Comparison of ENCODE assay signal across 14 cellular contexts in the genomic region with DNA sequence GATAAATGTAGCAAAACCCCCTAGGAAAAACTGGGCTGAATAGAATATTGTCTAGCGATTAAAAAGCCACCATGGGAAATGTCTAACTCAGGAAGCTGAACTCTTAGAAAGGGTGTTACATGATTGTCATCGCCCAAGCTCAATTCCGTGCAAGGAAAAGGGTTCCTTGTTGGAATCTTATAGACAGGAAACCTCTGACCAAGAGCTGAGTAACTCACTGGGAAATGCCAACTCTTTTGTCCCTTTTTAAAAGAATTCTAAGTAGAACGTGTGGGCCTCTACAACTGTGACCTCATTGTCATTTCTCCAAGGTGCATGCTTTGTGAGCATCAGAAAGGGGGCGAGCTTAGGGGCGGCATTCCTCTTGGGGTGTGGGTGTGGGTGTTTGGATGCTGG.
DNase-seq lines count a peak whose midpoint lies in the region; ATAC-seq and TF ChIP-seq lines count a peak whose summit lies in the region.
"Had no signal": no experiment of that assay in that cellular context is flagged by ENCODE, and none has a peak within 500 bp of the region (broad histone marks: within the 10 kb centered on the region; RNA-seq: fewer than 3 reads in every experiment).

No MANE protein-coding gene starts in this region.

- H3K27me3 Mint-ChIP-seq in MCF 10A (ENCODE audit: insufficient read depth, unreplicated experiment), result no peaks in the 10 kb centered on the region
- H3K27me3 Mint-ChIP-seq: naive thymus-derived CD8-positive, alpha-beta T cell had no signal

- H3K9me3 ChIP-seq in breast epithelium, result no peaks in the 10 kb centered on the region
- no peaks in the 10 kb centered on the region for H3K9me3 ChIP-seq in adipocyte (ENCODE audit: control insufficient read depth, low read length)
- H3K9me3 ChIP-seq in tibial artery, result no peaks in the 10 kb centered on the region
- no peaks in the 10 kb centered on the region for H3K9me3 ChIP-seq in gastrocnemius medialis

- in situ Hi-C loops in gastrocnemius medialis (cut with MboI; ENCODE audit: low sequenced_read_pairs in 4 of 4), result loop anchor here (5.0 to 10.0 kb wide), 3 partner anchors 82 to 95 kb away; partner anchors contain the start of gene SYNJ2 (in 1 of the 4)

- no peak overlapping the region for H3K27ac Mint-ChIP-seq in MCF 10A (ENCODE audit: low read depth, unreplicated experiment)

- H3K4me1 ChIP-seq in breast epithelium (no peaks in the 10 kb centered on the region), adipocyte (ENCODE audit: control insufficient read depth, insufficient read depth, low read length) (peaks cover 3% of the 10 kb centered on the region), tibial artery (peaks cover 0 to 17% (median 12%) of the 10 kb centered on the region in 4 donors), gastrocnemius medialis (peaks cover 0 to 5% of the 10 kb centered on the region in 2 donors)

- H3K27ac ChIP-seq in breast epithelium (peak overlapping the region; percentile 58 to 71), tibial artery (peak overlapping the region; percentile 53 to 71), gastrocnemius medialis (peak overlapping the region in 2 of 4 donors; percentile 46 to 50)
- H3K27ac ChIP-seq: VCaP had no signal

- intact Hi-C loops in breast epithelium (cut with DNase I; ENCODE audit: low total_unique reads), result loop anchor here (10.0 kb wide), 1 partner anchor 305 kb away; no protein-coding TSS in a partner anchor
- intact Hi-C loops in MCF 10A (cut with micrococcal nuclease), result loop anchor here (10.0 kb wide), 2 partner anchors 155 to 755 kb away; no protein-coding TSS in a partner anchor
- intact Hi-C loops in tibial artery (cut with DNase I; ENCODE audit: low total_unique reads), result loop anchor here (10.0 kb wide), 1 partner anchor 315 kb away; no protein-coding TSS in a partner anchor
- intact Hi-C loops in gastrocnemius medialis (cut with DNase I; ENCODE audit: low total_unique reads), result no loop called here

- TF ChIP-seq CTCF in breast epithelium (IDR thresholded peaks at IDR 0.05), result no peak
- TF ChIP-seq CTCF in MCF 10A (IDR thresholded peaks at IDR 0.05; ENCODE audit: unreplicated experiment), result no peak
- TF ChIP-seq CTCF in fibroblast of the aortic adventitia (IDR thresholded peaks at IDR 0.05; ENCODE audit: insufficient read depth, low read length), result no peak
- TF ChIP-seq CTCF in tibial artery (IDR thresholded peaks at IDR 0.05), result no peak
- no peak for TF ChIP-seq CTCF in gastrocnemius medialis (IDR thresholded peaks at IDR 0.05 in 4 of 5, conservative IDR thresholded peaks at IDR 0.05 in 1 of 5)

- no peak for ATAC-seq in gastrocnemius medialis
- no peak for ATAC-seq in HG02938 (IDR thresholded peaks at IDR 0.05; ENCODE audit: unreplicated experiment)
- ATAC-seq: naive thymus-derived CD8-positive, alpha-beta T cell had no signal

- BruUV-seq in MCF 10A (replicated peaks; lab: Mats Ljungman, UMichigan), result no TSS peak

- peaks cover 20% of the 10 kb centered on the region for H3K4me1 Mint-ChIP-seq in MCF 10A (ENCODE audit: insufficient read depth, unreplicated experiment)

- H3K4me3 ChIP-seq in breast epithelium (no peak overlapping the region), adipocyte (ENCODE audit: low read length) (no peak overlapping the region), fibroblast of the aortic adventitia (ENCODE audit: low read depth, low read length) (no peak overlapping the region), tibial artery (no peak overlapping the region), gastrocnemius medialis (no peak overlapping the region)

- H3K9me3 Mint-ChIP-seq in MCF 10A (ENCODE audit: unreplicated experiment), result no peaks in the 10 kb centered on the region
- H3K9me3 Mint-ChIP-seq: naive thymus-derived CD8-positive, alpha-beta T cell had no signal

- TF ChIP-seq POLR2A in breast epithelium (IDR thresholded peaks at IDR 0.05) (no peak), gastrocnemius medialis (IDR thresholded peaks at IDR 0.05) (no peak)

- POLR2A ChIA-PET in MCF 10A (lab: Yijun Ruan, JAX), result interaction anchor here (1.2 to 2.6 kb wide), 3 partner anchors 12 to 28 kb away, joined by 3 to 11 read pairs (median 11); no protein-coding TSS in a partner anchor

- H3K36me3 Mint-ChIP-seq in MCF 10A (ENCODE audit: insufficient read depth, unreplicated experiment), result peaks cover 25% of the 10 kb centered on the region

- no peak for DNase-seq in breast epithelium (ENCODE audit: low spot score in 2 of 2)
- DNase-seq in MCF 10A (ENCODE audit: unreplicated experiment), result no peak
- DNase-seq in adipocyte (ENCODE audit: low read depth), result peak; percentile 25
- DNase-seq in fibroblast of the aortic adventitia (ENCODE audit: low read depth), result peak; percentile 74
- DNase-seq in tibial artery, result no peak
- no peak for DNase-seq in gastrocnemius medialis
- DNase-seq in HuH-7 (ENCODE audit: low spot score), result no peak
- DNase-seq: H7; naive thymus-derived CD8-positive, alpha-beta T cell; NCI-H1105 treated with DMSO at 0.1 percent for 48 hours; NCI-H526 treated with DMSO at 0.1 percent for 48 hours; trophoblast cell had no signal

- no peak overlapping the region for H3K4me3 Mint-ChIP-seq in MCF 10A (ENCODE audit: unreplicated experiment)
- H3K4me3 Mint-ChIP-seq: naive thymus-derived CD8-positive, alpha-beta T cell had no signal

- H3K27me3 ChIP-seq in breast epithelium, result no peaks in the 10 kb centered on the region
- H3K27me3 ChIP-seq in adipocyte (replicated peaks; ENCODE audit: control insufficient read depth, insufficient read depth, low read length), result no peaks in the 10 kb centered on the region
- no peaks in the 10 kb centered on the region for H3K27me3 ChIP-seq in tibial artery
- no peaks in the 10 kb centered on the region for H3K27me3 ChIP-seq in gastrocnemius medialis

- CTCF ChIA-PET in MCF 10A (lab: Yijun Ruan, JAX), result interaction anchor here (0.6 to 5.6 kb wide), 12 partner anchors 9 to 755 kb away, joined by 3 to 50 read pairs (median 4); no protein-coding TSS in a partner anchor

- H3K9ac ChIP-seq in adipocyte (ENCODE audit: low read length), result no peak overlapping the region

- H3K36me3 ChIP-seq in breast epithelium (no peaks in the 10 kb centered on the region), adipocyte (ENCODE audit: control insufficient read depth, insufficient read depth, low read length, severe bottlenecking) (no peaks in the 10 kb centered on the region), tibial artery (peaks cover 10 to 75% (median 23%) of the 10 kb centered on the region in 3 donors), gastrocnemius medialis (peaks cover 0 to 13% of the 10 kb centered on the region in 2 donors)

Comparison
In these comparisons a context has a peak if more than half of its experiments do, and no peak if none do; other contexts are left out.
1. DNase-seq: peak in adipocyte (single experiment) and fibroblast of the aortic adventitia (single experiment); none in breast epithelium (0 of 2), MCF 10A (single experiment), tibial artery (0 of 2), gastrocnemius medialis (0 of 2) and HuH-7 (single experiment).